25 cellular contexts compared by ENCODE assay signal in genomic region chr6:95501032-95501904, GRCh38.
"Had no signal": no experiment of that assay in that cellular context is flagged by ENCODE, and none has a peak within 500 bp of the region (broad histone marks: within the 10 kb centered on the region; RNA-seq: fewer than 3 reads in every experiment).

No MANE protein-coding gene starts in this region.

- H3K27me3 ChIP-seq: spleen, upper lobe of left lung had no signal

- H3K4me1 ChIP-seq: spleen, upper lobe of left lung had no signal

- H3K4me3 ChIP-seq: lung, spleen, thoracic aorta, upper lobe of left lung had no signal

- H3K36me3 ChIP-seq: spleen, thoracic aorta, upper lobe of left lung had no signal

- H3K27ac Mint-ChIP-seq: activated naive CD8-positive, alpha-beta T cell treated with anti-CD3 and anti-CD28 coated beads, Interleukin-2, amount 10 ng/mL, durations not matched to agents 7 days and 5 days; activated T-helper 1 cell treated with anti-CD3 and anti-CD28 coated beads, Interleukin-12 subunit alpha, Interleukin-12 subunit beta, Interleukin-2, Interleukin-4 antibody, amounts not matched to agents 30 ng/mL and 10 ng/mL and 1 ng/mL, durations not matched to agents 14 hours and 24 hours and 36 hours; brain; effector memory CD8-positive, alpha-beta T cell; mesothelial cell of epicardium; nephron; stimulated activated memory B cell treated with anti-CD40 and anti-IgM and Interleukin-4, amounts not matched to agents 10 μg/mL and 1 μg/mL and 100 μg/mL, for 72 hours had no signal

- ATAC-seq: effector memory CD8-positive, alpha-beta T cell; left colon; stimulated activated memory B cell treated with anti-CD40 and anti-IgM and Interleukin-4, amounts not matched to agents 10 μg/mL and 1 μg/mL and 100 μg/mL, for 72 hours had no signal

- H3K36me3 Mint-ChIP-seq: activated naive CD8-positive, alpha-beta T cell treated with anti-CD3 and anti-CD28 coated beads, Interleukin-2, amount 10 ng/mL, durations not matched to agents 7 days and 5 days; brain; stimulated activated memory B cell treated with anti-CD40 and anti-IgM and Interleukin-4, amounts not matched to agents 10 μg/mL and 1 μg/mL and 100 μg/mL, for 72 hours had no signal

- DNase-seq: activated CD4-positive, alpha-beta T cell treated with anti-CD3 and anti-CD28 coated beads, Interleukin-2, amount 50 U/mL, for 4 hours; activated CD4-positive, CD25-positive, alpha-beta regulatory T cell treated with anti-CD3 and anti-CD28 coated beads, Interleukin-2, amount 50 U/mL, for 72 hours; activated gamma-delta T cell treated with Interleukin-2 at 50 U/mL for 16 hours; activated naive CD8-positive, alpha-beta T cell treated with anti-CD3 and anti-CD28 coated beads, Interleukin-2, amount 10 ng/mL, durations not matched to agents 7 days and 5 days; activated T-cell treated with anti-CD3 and anti-CD28 coated beads for 4 hours; caudate nucleus; effector memory CD8-positive, alpha-beta T cell; foreskin fibroblast; hippocampal formation; left colon; nucleus accumbens; retina; spleen; stimulated activated CD4-positive, alpha-beta T cell treated with anti-CD3 and anti-CD28 coated beads, Interleukin-4, amount 100 ng/mL, for 4 hours; T-helper 2 cell; upper lobe of left lung had no signal

- H3K27ac ChIP-seq: epithelial cell of prostate, spleen, thoracic aorta, upper lobe of left lung, VCaP had no signal
